8 cellular contexts compared by ENCODE assay signal in genomic region chr19:42176990-42177685, GRCh38. TPM values are rescaled to one million over a fixed set of nuclear protein-coding genes. Genes with fewer than 3 reads are reported as not detected.
DNase-seq lines count a peak whose midpoint lies in the region; ATAC-seq and TF ChIP-seq lines count a peak whose summit lies in the region.

No MANE protein-coding gene starts in this region.

- in situ Hi-C loops in ACHN (cut with HindIII; ENCODE audit: low pct_ligation_motif_present, low pct_unique_long_range_greater_than_20kb, low sequenced_read_pairs), result no loop called here

- H3K36me3 ChIP-seq in breast epithelium (no peaks in the 10 kb centered on the region), spleen (no peaks in the 10 kb centered on the region)

- TF ChIP-seq CTCF in WI38 (IDR thresholded peaks at IDR 0.05; ENCODE audit: low read depth, low read length) (0 out of 2 replicates have a peak, but pooled peaks have one; percentile 16), breast epithelium (IDR thresholded peaks at IDR 0.05) (no peak), spleen (IDR thresholded peaks at IDR 0.05 in 8 of 11, conservative IDR thresholded peaks at IDR 0.05 in 3 of 11) (peak in 6 of 11 experiments; percentile 34 to 74 (median 58))

- DNase-seq in ACHN (peak; percentile 73), NCI-H2107 treated with DMSO at 0.1 percent for 48 hours (lab: John Stamatoyannopoulos, UW; ENCODE audit: unreplicated experiment) (peak; percentile 82), breast epithelium (ENCODE audit: low spot score in 2 of 2) (peak; percentile 42 to 61), inferior parietal cortex (ENCODE audit: extremely low spot score) (peak; percentile 66), spleen (peak; percentile 95)

- H3K27me3 ChIP-seq in breast epithelium (peaks cover 2 to 65% of the 10 kb centered on the region in 2 donors), spleen (replicated peaks in 1 of 7) (peaks cover 0 to 84% (median 60%) of the 10 kb centered on the region in 7 donors)

- ATAC-seq in GM19397 (IDR thresholded peaks at IDR 0.05; ENCODE audit: unreplicated experiment), result peak; percentile 72
- ATAC-seq in GM19395 (IDR thresholded peaks at IDR 0.05; ENCODE audit: unreplicated experiment), result no peak

- intact Hi-C loops in breast epithelium (cut with DNase I; ENCODE audit: low total_unique reads), result no loop called here
- intact Hi-C loops in spleen (cut with DNase I; ENCODE audit: low total_unique reads), result no loop called here

- TF ChIP-seq POLR2A in breast epithelium (IDR thresholded peaks at IDR 0.05) (no peak), spleen (IDR thresholded peaks at IDR 0.05) (no peak)

- peaks cover 0 to 6% of the 10 kb centered on the region in 2 donors for H3K4me1 ChIP-seq in breast epithelium
- peaks cover 2 to 39% (median 24%) of the 10 kb centered on the region in 6 donors for H3K4me1 ChIP-seq in spleen

- H3K4me3 ChIP-seq in WI38 (ENCODE audit: low read depth, low read length) (peak overlapping the region; percentile 58), breast epithelium (peak overlapping the region; percentile 30 to 66 (median 50)), spleen (peak overlapping the region; percentile 20 to 75 (median 48))

- H3K27ac ChIP-seq in breast epithelium (no peak overlapping the region), spleen (peak overlapping the region in 1 of 8 donors; percentile 11)

- H3K9me3 ChIP-seq in breast epithelium (no peaks in the 10 kb centered on the region), spleen (no peaks in the 10 kb centered on the region)

- WGBS in spleen, 5 donors, result 1 to 3% (median 2%) methylated on average over 21 to 66 of the region's 66 CpGs

RNA-seq across cellular contexts. Expression of gene DEDD2, which starts 40.3 kb away (rescaled TPM):
- total RNA-seq in breast epithelium (10 to 100 TPM; 31.4 to 64.0 (median 37.0) TPM), spleen (10 to 100 TPM; 43.3 to 73.9 (median 48.5) TPM)
- 10 to 100 TPM; 24.7 to 52.1 (median 29.4) TPM for polyA plus RNA-seq in spleen

RNA-seq across cellular contexts. Expression of gene ZNF526, which starts 43.0 kb away (rescaled TPM):
- total RNA-seq in breast epithelium (1 to 10 TPM; 4.0 to 6.9 (median 6.0) TPM), spleen (10 to 100 TPM in 4 of 7 donors, 1 to 10 TPM in 3; 6.5 to 15.0 (median 10.2) TPM)
- polyA plus RNA-seq in spleen, result 1 to 10 TPM; 1.9 to 6.1 (median 2.8) TPM

RNA-seq across cellular contexts. Expression of gene POU2F2, which starts 44.9 kb away (rescaled TPM):
- total RNA-seq in breast epithelium (1 to 10 TPM; 1.2 to 2.9 (median 1.6) TPM), spleen (10 to 100 TPM; 22.7 to 67.4 (median 45.4) TPM)
- polyA plus RNA-seq in spleen, result 10 to 100 TPM; 22.3 to 48.5 (median 33.3) TPM

Comparison
In these comparisons a context has a peak if more than half of its experiments do, and no peak if none do; other contexts are left out.
1. CTCF ChIP-seq: peak in WI38 (single experiment) and spleen (6 of 11); none in breast epithelium (0 of 3).
2. RNA of gene POU2F2, which starts 44.9 kb away (total RNA-seq): 22.7 to 67.4 TPM in spleen; 1.2 to 2.9 TPM in breast epithelium; every median in the first group is over 4 times any median in the second.
3. Peak in every context shown above with its lines, with median percentiles within 50 percentile points of each other: DNase-seq and H3K4me3 ChIP-seq.